Comparison of ENCODE assay signal across 12 cellular contexts in the genomic region with DNA sequence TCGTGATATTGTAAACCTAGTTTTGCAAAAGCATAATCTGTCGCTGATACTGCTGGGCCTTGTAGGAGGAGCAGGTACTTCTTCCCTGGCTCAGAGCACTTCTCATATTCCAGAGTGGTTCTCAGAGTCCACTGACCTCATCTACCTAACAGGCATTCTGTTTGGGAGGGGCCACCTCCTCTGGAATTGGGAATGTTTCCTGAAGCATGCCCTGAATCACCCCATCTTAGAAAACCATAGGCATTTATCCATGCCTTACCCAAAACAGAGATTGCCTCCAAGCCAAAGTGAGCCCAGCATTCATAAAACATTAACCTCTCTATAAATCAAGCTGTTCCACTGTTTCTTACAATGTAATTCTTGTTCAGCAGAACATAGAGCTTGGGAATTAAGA. TPM values are rescaled to one million over a fixed set of nuclear protein-coding genes. Genes with fewer than 3 reads are reported as not detected.
DNase-seq lines count a peak whose midpoint lies in the region; ATAC-seq and TF ChIP-seq lines count a peak whose summit lies in the region.
"Had no signal": no experiment of that assay in that cellular context is flagged by ENCODE, and none has a peak within 500 bp of the region (broad histone marks: within the 10 kb centered on the region; RNA-seq: fewer than 3 reads in every experiment).

No MANE protein-coding gene starts in this region.

- TF ChIP-seq CTCF in PC-9 (conservative IDR thresholded peaks at IDR 0.05), result no peak

- H3K4me3 Mint-ChIP-seq in activated T-cell treated with anti-CD3 and anti-CD28 coated beads, Interleukin-2, amount 50 U/mL, for 24 hours, result no peak overlapping the region
- H3K4me3 Mint-ChIP-seq: central memory CD8-positive, alpha-beta T cell had no signal

- H2BK15ac ChIP-seq in mesendoderm (replicated peaks; ENCODE audit: low read depth), result no peak overlapping the region

- no peaks in the 10 kb centered on the region for H3K4me1 Mint-ChIP-seq in activated T-cell treated with anti-CD3 and anti-CD28 coated beads, Interleukin-2, amount 50 U/mL, for 24 hours (ENCODE audit: low read depth)
- H3K4me1 Mint-ChIP-seq: central memory CD8-positive, alpha-beta T cell had no signal

- DNase-seq in A172 (ENCODE audit: low spot score) (peak; percentile 23), PC-9 (no peak), mesendoderm (peak; percentile 64), NCI-H446 treated with DMSO at 0.1 percent for 48 hours (lab: John Stamatoyannopoulos, UW) (no peak), EL (no peak)
- no peak for DNase-seq in activated T-cell treated with anti-CD3 and anti-CD28 coated beads, Interleukin-2, amount 50 U/mL, for 24 hours
- DNase-seq: glutamatergic neuron had no signal

- no peaks in the 10 kb centered on the region for H3K9me3 ChIP-seq in PC-9 (ENCODE audit: insufficient read depth, low read depth)
- no peaks in the 10 kb centered on the region for H3K9me3 ChIP-seq in esophagus (ENCODE audit: control insufficient read depth in 2 of 2, insufficient read depth in 1 of 2, low read depth in 1 of 2, low read length in 1 of 2)
- H3K9me3 ChIP-seq: SJSA1 had no signal

- H2BK5ac ChIP-seq in mesendoderm (ENCODE audit: low read length), result no peak overlapping the region

- H3K79me1 ChIP-seq in mesendoderm (ENCODE audit: low read length), result no peaks in the 10 kb centered on the region

- H3K27ac ChIP-seq in PC-9 (peak overlapping the region; percentile 83), esophagus (ENCODE audit: low read depth in 2 of 2, low read length in 1 of 2) (peak overlapping the region; percentile 22 to 89), mesendoderm (ENCODE audit: low read depth, low read length) (no peak overlapping the region)
- H3K27ac ChIP-seq: KMS-11 had no signal

- H4K5ac ChIP-seq in mesendoderm (ENCODE audit: low read length), result no peak overlapping the region

- peaks cover 65% of the 10 kb centered on the region for H3K4me1 ChIP-seq in PC-9 (replicated peaks; ENCODE audit: insufficient read depth)
- no peaks in the 10 kb centered on the region for H3K4me1 ChIP-seq in esophagus (ENCODE audit: control insufficient read depth in 2 of 2, insufficient read depth in 2 of 2, low read length in 1 of 2)
- peaks cover 4% of the 10 kb centered on the region for H3K4me1 ChIP-seq in mesendoderm (ENCODE audit: control insufficient read depth, low read depth, low read length)

- no peak overlapping the region for H3K23ac ChIP-seq in mesendoderm (ENCODE audit: low read length)

- POLR2A ChIA-PET in PC-9 (lab: Charles Lee; ENCODE audit: unreplicated experiment), result interaction anchor here (0.6 to 1.0 kb wide), 3 partner anchors 8 to 63 kb away, joined by 3 to 6 read pairs (median 5); no protein-coding TSS in a partner anchor

- H3K36me3 ChIP-seq in PC-9 (ENCODE audit: low read depth) (peaks cover 18% of the 10 kb centered on the region; the same call in 1 of the 2 replicates), esophagus (ENCODE audit: control insufficient read depth in 2 of 2, insufficient read depth in 2 of 2, low read length in 1 of 2) (no peaks in the 10 kb centered on the region), mesendoderm (ENCODE audit: control insufficient read depth, insufficient read depth, low read length) (no peaks in the 10 kb centered on the region)
- H3K36me3 ChIP-seq: SJSA1 had no signal

- H3K9ac ChIP-seq in mesendoderm (ENCODE audit: low read length), result no peak overlapping the region
- H3K9ac ChIP-seq: KMS-11 had no signal

- 56 to 75% methylated on average over 2 of the region's 2 CpGs for WGBS in esophagus, 2 donors
- WGBS in mesendoderm (ENCODE audit: extremely low coverage, insufficient coverage, low lambda C conversion rate), result no CpG with 5 or more reads among the region's 2 CpGs

- no peak overlapping the region for H4K8ac ChIP-seq in mesendoderm (ENCODE audit: low read depth, low read length)

- H3K4me2 ChIP-seq in PC-9, result peak overlapping the region; percentile 79
- no peak overlapping the region for H3K4me2 ChIP-seq in mesendoderm (ENCODE audit: low read length)

- CTCF ChIA-PET in PC-9 (lab: Charles Lee), result interaction anchor here (1.0 to 2.6 kb wide), 3 partner anchors 35 to 379 kb away, joined by 3 to 51 read pairs (median 3); partner anchors contain the start of gene RWDD3

- no peak overlapping the region for H2AFZ ChIP-seq in PC-9

- H3K79me2 ChIP-seq in PC-9 (ENCODE audit: low read depth), result 0 out of 2 replicates have a peak, but pooled peaks cover 4% of the 10 kb centered on the region
- no peaks in the 10 kb centered on the region for H3K79me2 ChIP-seq in mesendoderm (ENCODE audit: control insufficient read depth, insufficient read depth, low read length)

- BruUV-seq in PC-9 (replicated peaks; lab: Mats Ljungman, UMichigan), result no TSS peak

- no peak overlapping the region for H3K18ac ChIP-seq in mesendoderm (ENCODE audit: low read length)

- intact Hi-C loops in PC-9 (cut with micrococcal nuclease; ENCODE audit: unreplicated experiment), result loop anchor here (2.0 kb wide), 2 partner anchors 47 to 379 kb away; partner anchors contain the start of gene RWDD3

- H3K27me3 Mint-ChIP-seq in activated T-cell treated with anti-CD3 and anti-CD28 coated beads, Interleukin-2, amount 50 U/mL, for 24 hours, result peaks cover 6% of the 10 kb centered on the region

- no peak overlapping the region for H3K4ac ChIP-seq in mesendoderm (ENCODE audit: low read depth, low read length)

- no peaks in the 10 kb centered on the region for H3K9me3 Mint-ChIP-seq in activated T-cell treated with anti-CD3 and anti-CD28 coated beads, Interleukin-2, amount 50 U/mL, for 24 hours
- H3K9me3 Mint-ChIP-seq: central memory CD8-positive, alpha-beta T cell had no signal

- no peak overlapping the region for H2BK120ac ChIP-seq in mesendoderm (ENCODE audit: low read depth, low read length)

- H2AK5ac ChIP-seq in mesendoderm (ENCODE audit: low read length), result no peak overlapping the region

- H3K9me2 ChIP-seq in PC-9 (ENCODE audit: insufficient read depth), result 0 out of 2 replicates have a peak, but pooled peaks cover 4% of the 10 kb centered on the region

- H3K56ac ChIP-seq in mesendoderm (ENCODE audit: low read length), result peak overlapping the region; percentile 19

- H3K27ac Mint-ChIP-seq in activated T-cell treated with anti-CD3 and anti-CD28 coated beads, Interleukin-2, amount 50 U/mL, for 24 hours, result no peak overlapping the region

- no peaks in the 10 kb centered on the region for H4K20me1 ChIP-seq in PC-9 (ENCODE audit: insufficient read depth)

- peaks cover 43% of the 10 kb centered on the region for H3F3A ChIP-seq in PC-9 (ENCODE audit: insufficient read depth, low read depth)

- H3K4me3 ChIP-seq in PC-9 (peak overlapping the region; percentile 38; the same call in 1 of the 2 replicates), esophagus (ENCODE audit: low read depth in 1 of 2, low read length in 2 of 2) (no peak overlapping the region), mesendoderm (ENCODE audit: low read length) (no peak overlapping the region)

- H3K27me3 ChIP-seq in PC-9 (ENCODE audit: insufficient read depth, low read depth) (no peaks in the 10 kb centered on the region), esophagus (ENCODE audit: control insufficient read depth in 1 of 2, insufficient read depth in 2 of 2, low read length in 2 of 2) (no peaks in the 10 kb centered on the region), mesendoderm (ENCODE audit: insufficient read depth, low read length, poor library complexity) (no peaks in the 10 kb centered on the region)
- H3K27me3 ChIP-seq: SJSA1 had no signal

- ATAC-seq in GM19467 (IDR thresholded peaks at IDR 0.05; ENCODE audit: unreplicated experiment), result no peak

- no peaks in the 10 kb centered on the region for H3K36me3 Mint-ChIP-seq in activated T-cell treated with anti-CD3 and anti-CD28 coated beads, Interleukin-2, amount 50 U/mL, for 24 hours (ENCODE audit: low read depth)

RNA-seq across cellular contexts. Expression of gene SLC44A3, which starts 35.1 kb away (rescaled TPM):
- 0.10 TPM in 1 of 2 replicates, not detected in the other for total RNA-seq in A172 (2014; rRNA removed; shearing (Covaris generic))
- 11.0 and 17.5 TPM in 2 replicates for total RNA-seq in PC-9 (2021)
- polyA plus RNA-seq in esophagus, result 1 to 10 TPM; 7.0 to 7.4 TPM
- 1.3 TPM for polyA plus RNA-seq in mesendoderm (2013, experiment 1 of 2)
- polyA plus RNA-seq in mesendoderm (2013, experiment 2 of 2), result 1.5 TPM

Comparison
In these comparisons a context has a peak if more than half of its experiments do, and no peak if none do; other contexts are left out.
1. DNase-seq: peak in A172 (single experiment) and mesendoderm (single experiment); none in PC-9 (0 of 2), activated T-cell treated with anti-CD3 and anti-CD28 coated beads, Interleukin-2, amount 50 U/mL, for 24 hours (single experiment), NCI-H446 treated with DMSO at 0.1 percent for 48 hours (single experiment) and EL (single experiment).
2. RNA of gene SLC44A3, which starts 35.1 kb away (total RNA-seq): 11.0 to 17.5 TPM in PC-9; 0.10 TPM in A172; every median in the first group is over 10 times any median in the second.